Comparison of ENCODE assay signal across 1 cellular context in the genomic region with DNA sequence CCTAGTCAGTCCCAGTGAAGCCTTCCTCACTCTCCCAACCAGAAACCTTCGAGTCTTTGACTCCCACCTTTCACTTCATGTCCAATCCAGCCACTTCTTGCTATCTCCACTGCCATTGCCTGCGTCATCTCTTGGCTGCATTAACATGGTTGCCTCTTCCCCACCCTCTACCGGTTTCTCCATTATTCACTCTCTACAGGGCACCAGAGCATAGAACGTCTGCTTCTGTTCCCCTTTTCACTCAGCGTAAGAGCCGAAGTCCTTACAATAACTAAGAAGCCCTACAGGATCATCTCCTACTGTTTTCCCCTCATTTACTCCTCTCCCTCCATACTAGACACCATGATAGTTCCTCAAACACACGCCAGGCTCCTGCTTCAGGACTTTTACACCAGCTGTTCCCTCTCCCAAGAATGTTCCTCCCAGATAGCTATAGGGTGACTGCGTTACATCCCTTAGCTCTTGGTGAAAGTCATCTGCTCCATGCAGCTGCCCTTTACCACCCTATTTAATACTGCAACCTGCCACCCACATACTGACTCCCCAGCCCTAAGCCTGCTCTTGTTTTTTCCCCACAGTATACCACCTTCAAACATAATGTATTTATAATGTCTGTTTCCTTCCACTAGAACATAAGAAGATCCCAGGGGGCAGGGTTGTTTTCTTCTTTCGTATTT.
TF ChIP-seq lines count a peak whose summit lies in the region.

No MANE protein-coding gene starts in this region.

TF ChIP-seq in GM12878, 131 proteins besides CTCF, POLR2A, EP300 and RAD21 (continued from another document):
- TF ChIP-seq, protein P1, sequence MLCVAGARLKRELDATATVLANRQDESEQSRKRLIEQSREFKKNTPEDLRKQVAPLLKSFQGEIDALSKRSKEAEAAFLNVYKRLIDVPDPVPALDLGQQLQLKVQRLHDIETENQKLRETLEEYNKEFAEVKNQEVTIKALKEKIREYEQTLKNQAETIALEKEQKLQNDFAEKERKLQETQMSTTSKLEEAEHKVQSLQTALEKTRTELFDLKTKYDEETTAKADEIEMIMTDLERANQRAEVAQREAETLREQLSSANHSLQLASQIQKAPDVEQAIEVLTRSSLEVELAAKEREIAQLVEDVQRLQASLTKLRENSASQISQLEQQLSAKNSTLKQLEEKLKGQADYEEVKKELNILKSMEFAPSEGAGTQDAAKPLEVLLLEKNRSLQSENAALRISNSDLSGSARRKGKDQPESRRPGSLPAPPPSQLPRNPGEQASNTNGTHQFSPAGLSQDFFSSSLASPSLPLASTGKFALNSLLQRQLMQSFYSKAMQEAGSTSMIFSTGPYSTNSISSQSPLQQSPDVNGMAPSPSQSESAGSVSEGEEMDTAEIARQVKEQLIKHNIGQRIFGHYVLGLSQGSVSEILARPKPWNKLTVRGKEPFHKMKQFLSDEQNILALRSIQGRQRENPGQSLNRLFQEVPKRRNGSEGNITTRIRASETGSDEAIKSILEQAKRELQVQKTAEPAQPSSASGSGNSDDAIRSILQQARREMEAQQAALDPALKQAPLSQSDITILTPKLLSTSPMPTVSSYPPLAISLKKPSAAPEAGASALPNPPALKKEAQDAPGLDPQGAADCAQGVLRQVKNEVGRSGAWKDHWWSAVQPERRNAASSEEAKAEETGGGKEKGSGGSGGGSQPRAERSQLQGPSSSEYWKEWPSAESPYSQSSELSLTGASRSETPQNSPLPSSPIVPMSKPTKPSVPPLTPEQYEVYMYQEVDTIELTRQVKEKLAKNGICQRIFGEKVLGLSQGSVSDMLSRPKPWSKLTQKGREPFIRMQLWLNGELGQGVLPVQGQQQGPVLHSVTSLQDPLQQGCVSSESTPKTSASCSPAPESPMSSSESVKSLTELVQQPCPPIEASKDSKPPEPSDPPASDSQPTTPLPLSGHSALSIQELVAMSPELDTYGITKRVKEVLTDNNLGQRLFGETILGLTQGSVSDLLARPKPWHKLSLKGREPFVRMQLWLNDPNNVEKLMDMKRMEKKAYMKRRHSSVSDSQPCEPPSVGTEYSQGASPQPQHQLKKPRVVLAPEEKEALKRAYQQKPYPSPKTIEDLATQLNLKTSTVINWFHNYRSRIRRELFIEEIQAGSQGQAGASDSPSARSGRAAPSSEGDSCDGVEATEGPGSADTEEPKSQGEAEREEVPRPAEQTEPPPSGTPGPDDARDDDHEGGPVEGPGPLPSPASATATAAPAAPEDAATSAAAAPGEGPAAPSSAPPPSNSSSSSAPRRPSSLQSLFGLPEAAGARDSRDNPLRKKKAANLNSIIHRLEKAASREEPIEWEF (IDR thresholded peaks at IDR 0.05; ENCODE audit: insufficient replicate concordance, low read depth, low read length): no peak
- TF ChIP-seq, protein P2, sequence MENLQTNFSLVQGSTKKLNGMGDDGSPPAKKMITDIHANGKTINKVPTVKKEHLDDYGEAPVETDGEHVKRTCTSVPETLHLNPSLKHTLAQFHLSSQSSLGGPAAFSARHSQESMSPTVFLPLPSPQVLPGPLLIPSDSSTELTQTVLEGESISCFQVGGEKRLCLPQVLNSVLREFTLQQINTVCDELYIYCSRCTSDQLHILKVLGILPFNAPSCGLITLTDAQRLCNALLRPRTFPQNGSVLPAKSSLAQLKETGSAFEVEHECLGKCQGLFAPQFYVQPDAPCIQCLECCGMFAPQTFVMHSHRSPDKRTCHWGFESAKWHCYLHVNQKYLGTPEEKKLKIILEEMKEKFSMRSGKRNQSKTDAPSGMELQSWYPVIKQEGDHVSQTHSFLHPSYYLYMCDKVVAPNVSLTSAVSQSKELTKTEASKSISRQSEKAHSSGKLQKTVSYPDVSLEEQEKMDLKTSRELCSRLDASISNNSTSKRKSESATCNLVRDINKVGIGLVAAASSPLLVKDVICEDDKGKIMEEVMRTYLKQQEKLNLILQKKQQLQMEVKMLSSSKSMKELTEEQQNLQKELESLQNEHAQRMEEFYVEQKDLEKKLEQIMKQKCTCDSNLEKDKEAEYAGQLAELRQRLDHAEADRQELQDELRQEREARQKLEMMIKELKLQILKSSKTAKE (IDR thresholded peaks at IDR 0.05; ENCODE audit: low read depth, poor library complexity, severe bottlenecking): no peak
- no peak for TF ChIP-seq ZNF384 (IDR thresholded peaks at IDR 0.05; ENCODE audit: borderline replicate concordance, low read depth, low read length)
- TF ChIP-seq PML (IDR thresholded peaks at IDR 0.05; ENCODE audit: low read length): no peak
